Comparison of ENCODE assay signal across 24 cellular contexts in genomic region chr22:27240298-27240885, GRCh38.
DNase-seq lines count a peak whose midpoint lies in the region; FAIRE-seq and TF ChIP-seq lines count a peak whose summit lies in the region.
"Had no signal": no experiment of that assay in that cellular context is flagged by ENCODE, and none has a peak within 500 bp of the region (broad histone marks: within the 10 kb centered on the region; RNA-seq: fewer than 3 reads in every experiment).

No MANE protein-coding gene starts in this region.

- no peaks in the 10 kb centered on the region for H3K36me3 Mint-ChIP-seq in neural progenitor cell
- H3K36me3 Mint-ChIP-seq: brain; memory B cell; naive thymus-derived CD4-positive, alpha-beta T cell; stimulated activated memory B cell treated with anti-CD40 and anti-IgM and Interleukin-4, amounts not matched to agents 10 μg/mL and 1 μg/mL and 100 μg/mL, for 72 hours had no signal

- H3K27ac Mint-ChIP-seq in neural progenitor cell, result peak overlapping the region; percentile 40
- H3K27ac Mint-ChIP-seq: endodermal cell; memory B cell; naive thymus-derived CD4-positive, alpha-beta T cell; stimulated activated memory B cell treated with anti-CD40 and anti-IgM and Interleukin-4, amounts not matched to agents 10 μg/mL and 1 μg/mL and 100 μg/mL, for 72 hours had no signal

- no peak overlapping the region for H3K9ac ChIP-seq in neural progenitor cell

- TF ChIP-seq CTCF in bronchial epithelial cell (IDR thresholded peaks at IDR 0.05; ENCODE audit: insufficient read depth, low read length, severe bottlenecking), result no peak
- no peak for TF ChIP-seq CTCF in neural progenitor cell (IDR thresholded peaks at IDR 0.05)

- H3K9me3 ChIP-seq in neural progenitor cell (ENCODE audit: low read depth), result no peaks in the 10 kb centered on the region

- peaks cover 18% of the 10 kb centered on the region for H3K27me3 Mint-ChIP-seq in neural progenitor cell (ENCODE audit: insufficient read depth, low read depth)
- H3K27me3 Mint-ChIP-seq: stimulated activated memory B cell treated with anti-CD40 and anti-IgM and Interleukin-4, amounts not matched to agents 10 μg/mL and 1 μg/mL and 100 μg/mL, for 72 hours had no signal

- H2AFZ ChIP-seq in neural progenitor cell (replicated peaks), result no peak overlapping the region

- H3K9me3 Mint-ChIP-seq in neural progenitor cell, result peaks cover 3% of the 10 kb centered on the region
- H3K9me3 Mint-ChIP-seq: endodermal cell; memory B cell; naive thymus-derived CD4-positive, alpha-beta T cell; stimulated activated memory B cell treated with anti-CD40 and anti-IgM and Interleukin-4, amounts not matched to agents 10 μg/mL and 1 μg/mL and 100 μg/mL, for 72 hours had no signal

- H3K36me3 ChIP-seq in bronchial epithelial cell (ENCODE audit: control insufficient read depth, insufficient read depth, low read length) (no peaks in the 10 kb centered on the region), neural progenitor cell (no peaks in the 10 kb centered on the region)

- no peak overlapping the region for H3K4me3 Mint-ChIP-seq in neural progenitor cell
- H3K4me3 Mint-ChIP-seq: brain; endodermal cell; memory B cell; naive thymus-derived CD4-positive, alpha-beta T cell; stimulated activated memory B cell treated with anti-CD40 and anti-IgM and Interleukin-4, amounts not matched to agents 10 μg/mL and 1 μg/mL and 100 μg/mL, for 72 hours had no signal

- no peaks in the 10 kb centered on the region for H4K20me1 ChIP-seq in neural progenitor cell (ENCODE audit: low read depth)

- peaks cover 55% of the 10 kb centered on the region for H3K4me1 Mint-ChIP-seq in neural progenitor cell
- H3K4me1 Mint-ChIP-seq: endodermal cell; memory B cell; naive thymus-derived CD4-positive, alpha-beta T cell; stimulated activated memory B cell treated with anti-CD40 and anti-IgM and Interleukin-4, amounts not matched to agents 10 μg/mL and 1 μg/mL and 100 μg/mL, for 72 hours had no signal

- no peaks in the 10 kb centered on the region for H3K79me2 ChIP-seq in neural progenitor cell (ENCODE audit: low read depth)

- H3K4me1 ChIP-seq in neural progenitor cell, result peaks cover 5% of the 10 kb centered on the region

- H3K27me3 ChIP-seq in bronchial epithelial cell (ENCODE audit: control insufficient read depth, insufficient read depth, low read length) (no peaks in the 10 kb centered on the region), neural progenitor cell (no peaks in the 10 kb centered on the region)

- no peak overlapping the region for H3K4me2 ChIP-seq in neural progenitor cell

- no peak overlapping the region for H3K27ac ChIP-seq in neural progenitor cell
- H3K27ac ChIP-seq: 22Rv1 had no signal

- H3F3A ChIP-seq in neural progenitor cell (ENCODE audit: low read depth), result no peaks in the 10 kb centered on the region

- peak; percentile 6 for DNase-seq in DMS 273 (lab: John Stamatoyannopoulos, UW; ENCODE audit: unreplicated experiment)
- DNase-seq in DMS 273 treated with DMSO at 0.1 percent for 48 hours (lab: John Stamatoyannopoulos, UW), result no peak
- DNase-seq in bronchial epithelial cell (ENCODE audit: low read depth), result no peak
- DNase-seq in neural progenitor cell (ENCODE audit: low spot score), result no peak
- DNase-seq in OCI-M2 (lab: John Stamatoyannopoulos, UW; ENCODE audit: unreplicated experiment), result no peak
- no peak for DNase-seq in activated CD4-positive, alpha-beta T cell treated with anti-CD3 and anti-CD28 coated beads for 48 hours
- no peak for DNase-seq in GOT3 (lab: John Stamatoyannopoulos, UW)
- no peak for DNase-seq in SIG-M5 treated with dmso at 0.1 percent for 504 hours (lab: John Stamatoyannopoulos, UW; ENCODE audit: unreplicated experiment)
- DNase-seq: activated CD4-positive, alpha-beta T cell treated with anti-CD3 and anti-CD28 coated beads, Interleukin-2, amount 50 U/mL, for 48 hours; activated CD8-positive, alpha-beta memory T cell treated with anti-CD3 and anti-CD28 coated beads, Interleukin-2, amount 50 U/mL, for 48 hours; activated effector memory CD4-positive, alpha-beta T cell treated with anti-CD3 and anti-CD28 coated beads, Interleukin-2, amount 50 U/mL, for 16 hours; endodermal cell; HCEC 1CT; kidney glomerular epithelial cell; naive thymus-derived CD4-positive, alpha-beta T cell; NCI-H1436 treated with DMSO at 0.1 percent for 48 hours; NCI-H526; RPMI8226; T-helper 9 cell had no signal

- no peak overlapping the region for H3K4me3 ChIP-seq in bronchial epithelial cell (ENCODE audit: low read depth, low read length)
- no peak overlapping the region for H3K4me3 ChIP-seq in neural progenitor cell

- FAIRE-seq in bronchial epithelial cell (lab: Jason Lieb, UNC), result peak; percentile 79
- FAIRE-seq: colon had no signal
